9 cellular contexts compared by ENCODE assay signal in the genomic region with DNA sequence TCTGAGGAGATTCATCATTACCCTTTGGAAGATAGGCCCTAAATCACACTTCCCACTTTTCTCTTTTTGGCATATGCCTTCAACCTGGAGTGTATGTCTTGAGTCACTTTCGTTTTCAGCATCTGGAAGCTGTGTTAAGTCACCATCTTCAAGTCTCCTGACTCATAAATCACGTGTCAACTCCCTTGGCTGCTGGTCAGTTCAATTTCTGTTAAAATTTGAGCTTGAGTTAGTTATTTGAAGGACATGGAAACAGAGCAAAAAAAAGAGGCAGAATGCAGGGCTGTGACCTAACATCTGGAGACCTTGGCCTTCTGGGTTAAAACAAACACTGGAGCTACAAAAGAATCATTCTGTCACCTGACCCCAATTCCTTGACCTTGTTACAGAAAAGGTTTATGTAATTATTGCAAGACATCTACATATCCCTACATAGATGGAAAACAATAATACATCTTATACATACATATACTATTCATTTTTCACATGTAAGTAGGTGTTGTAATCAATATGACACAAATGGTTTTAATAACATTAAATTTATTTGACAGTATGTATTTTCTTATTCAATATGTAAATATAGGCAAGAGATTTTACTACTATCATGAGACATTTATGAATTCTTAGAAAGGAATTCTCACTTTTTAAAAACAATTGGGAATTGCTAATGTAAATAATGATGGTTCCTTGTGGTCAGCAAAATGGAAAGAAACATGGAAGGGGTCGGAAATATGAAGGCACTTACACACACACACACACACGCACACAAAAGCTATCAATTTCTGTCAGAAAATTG.
DNase-seq lines count a peak whose midpoint lies in the region; ATAC-seq and TF ChIP-seq lines count a peak whose summit lies in the region.
"Had no signal": no experiment of that assay in that cellular context is flagged by ENCODE, and none has a peak within 500 bp of the region (broad histone marks: within the 10 kb centered on the region; RNA-seq: fewer than 3 reads in every experiment).

No MANE protein-coding gene starts in this region.

- 47% methylated on average over 4 of the region's 4 CpGs for WGBS in esophagus muscularis mucosa

- H4K20me1 ChIP-seq in PC-9 (ENCODE audit: insufficient read depth), result no peaks in the 10 kb centered on the region

- H3K4me2 ChIP-seq in PC-9, result no peak overlapping the region

- no peak for TF ChIP-seq EP300 in esophagus muscularis mucosa (IDR thresholded peaks at IDR 0.05)

- peaks cover 15% of the 10 kb centered on the region for H3K4me1 ChIP-seq in adipocyte (ENCODE audit: control insufficient read depth, insufficient read depth, low read length)
- H3K4me1 ChIP-seq in thoracic aorta (ENCODE audit: control insufficient read depth in 1 of 2, low read depth in 2 of 2), result peaks cover 27 to 64% of the 10 kb centered on the region in 2 donors
- H3K4me1 ChIP-seq in esophagus muscularis mucosa, result peaks cover 0 to 13% (median 6%) of the 10 kb centered on the region in 4 donors
- no peaks in the 10 kb centered on the region for H3K4me1 ChIP-seq in PC-9 (replicated peaks; ENCODE audit: insufficient read depth)

- H3K36me3 ChIP-seq in adipocyte (ENCODE audit: control insufficient read depth, insufficient read depth, low read length, severe bottlenecking), result no peaks in the 10 kb centered on the region
- H3K36me3 ChIP-seq in thoracic aorta, result no peaks in the 10 kb centered on the region
- no peaks in the 10 kb centered on the region for H3K36me3 ChIP-seq in esophagus muscularis mucosa
- no peaks in the 10 kb centered on the region for H3K36me3 ChIP-seq in PC-9 (ENCODE audit: low read depth)

- H3K4me3 ChIP-seq in adipocyte (ENCODE audit: low read length) (no peak overlapping the region), thoracic aorta (no peak overlapping the region), esophagus muscularis mucosa (no peak overlapping the region), PC-9 (no peak overlapping the region)

- no peak overlapping the region for H2AFZ ChIP-seq in PC-9

- H3K9me2 ChIP-seq in PC-9 (ENCODE audit: insufficient read depth), result no peaks in the 10 kb centered on the region

- no peaks in the 10 kb centered on the region for H3K27me3 ChIP-seq in adipocyte (replicated peaks; ENCODE audit: control insufficient read depth, insufficient read depth, low read length)
- no peaks in the 10 kb centered on the region for H3K27me3 ChIP-seq in thoracic aorta (replicated peaks; ENCODE audit: insufficient read depth)
- H3K27me3 ChIP-seq in esophagus muscularis mucosa, result no peaks in the 10 kb centered on the region
- H3K27me3 ChIP-seq in PC-9 (ENCODE audit: insufficient read depth, low read depth), result no peaks in the 10 kb centered on the region

- H3K27ac ChIP-seq in thoracic aorta, result peak overlapping the region; percentile 45 to 73
- peak overlapping the region in 1 of 4 donors; percentile 12 for H3K27ac ChIP-seq in esophagus muscularis mucosa (replicated peaks in 1 of 4)
- H3K27ac ChIP-seq in PC-9, result no peak overlapping the region

- intact Hi-C loops in left cardiac atrium (cut with DNase I) (no loop called here), esophagus muscularis mucosa (cut with DNase I) (no loop called here), PC-9 (cut with micrococcal nuclease; ENCODE audit: unreplicated experiment) (no loop called here)

- no peak overlapping the region for H3K9ac ChIP-seq in adipocyte (ENCODE audit: low read length)

- no peaks in the 10 kb centered on the region for H3F3A ChIP-seq in PC-9 (ENCODE audit: insufficient read depth, low read depth)

- TF ChIP-seq POLR2A in esophagus muscularis mucosa (IDR thresholded peaks at IDR 0.05; ENCODE audit: low read depth), result no peak

- H3K9me3 ChIP-seq in adipocyte (ENCODE audit: control insufficient read depth, low read length) (no peaks in the 10 kb centered on the region), thoracic aorta (no peaks in the 10 kb centered on the region), esophagus muscularis mucosa (no peaks in the 10 kb centered on the region), PC-9 (ENCODE audit: insufficient read depth, low read depth) (no peaks in the 10 kb centered on the region)

- BruUV-seq in PC-9 (replicated peaks; lab: Mats Ljungman, UMichigan), result no TSS peak

- POLR2A ChIA-PET in PC-9 (lab: Charles Lee; ENCODE audit: unreplicated experiment), result no interaction called here

- no peak for TF ChIP-seq CTCF in thoracic aorta (IDR thresholded peaks at IDR 0.05)
- TF ChIP-seq CTCF in esophagus muscularis mucosa (IDR thresholded peaks at IDR 0.05), result no peak
- no peak for TF ChIP-seq CTCF in PC-9 (conservative IDR thresholded peaks at IDR 0.05)

- CTCF ChIA-PET in PC-9 (lab: Charles Lee), result no interaction called here

- H3K79me2 ChIP-seq in PC-9 (ENCODE audit: low read depth), result no peaks in the 10 kb centered on the region

- DNase-seq in HCEC 1CT (peak; percentile 79), adipocyte (ENCODE audit: low read depth) (peak; percentile 85), left cardiac atrium (no peak), thoracic aorta (ENCODE audit: low spot score) (no peak), esophagus muscularis mucosa (ENCODE audit: extremely low spot score) (no peak), cerebellar nuclear complex (lab: John Stamatoyannopoulos, UW) (no peak), PC-9 (no peak)
- DNase-seq: NCI-H748 treated with DMSO at 0.1 percent for 48 hours had no signal

- ATAC-seq in left cardiac atrium (peak; percentile 57 to 76), thoracic aorta (ENCODE audit: insufficient number of reproducible peaks, low FRiP score, low read depth) (peak; percentile 80), GM19351 (IDR thresholded peaks at IDR 0.05; ENCODE audit: unreplicated experiment) (no peak)

Comparison
In these comparisons a context has a peak if more than half of its experiments do, and no peak if none do; other contexts are left out.
1. DNase-seq: peak in HCEC 1CT (single experiment) and adipocyte (single experiment); none in left cardiac atrium (single experiment), thoracic aorta (single experiment), esophagus muscularis mucosa (single experiment), cerebellar nuclear complex (0 of 2) and PC-9 (0 of 2).